In genomic region chr20:25346349-25346748, GRCh38 we compare ENCODE assay signal across 25 cellular contexts. TPM values are rescaled to one million over a fixed set of nuclear protein-coding genes. Genes with fewer than 3 reads are reported as not detected.
DNase-seq lines count a peak whose midpoint lies in the region; ATAC-seq lines count a peak whose summit lies in the region.
"Had no signal": no experiment of that assay in that cellular context is flagged by ENCODE, and none has a peak within 500 bp of the region (broad histone marks: within the 10 kb centered on the region; RNA-seq: fewer than 3 reads in every experiment).

No MANE protein-coding gene starts in this region.

- H3K36me3 Mint-ChIP-seq in activated CD8-positive, alpha-beta memory T cell treated with anti-CD3 and anti-CD28 coated beads, Interleukin-2, amount 10 ng/mL, durations not matched to agents 7 days and 5 days, result peaks cover 3% of the 10 kb centered on the region
- H3K36me3 Mint-ChIP-seq in activated CD4-positive, alpha-beta memory T cell treated with anti-CD3 and anti-CD28 coated beads, Interleukin-2, amount 10 ng/mL, durations not matched to agents 7 days and 5 days (ENCODE audit: low read depth), result no peaks in the 10 kb centered on the region
- no peaks in the 10 kb centered on the region for H3K36me3 Mint-ChIP-seq in effector memory CD8-positive, alpha-beta T cell (ENCODE audit: insufficient read depth)

- POLR2A ChIA-PET in activated CD4-positive, alpha-beta memory T cell treated with anti-CD3 and anti-CD28 coated beads, Interleukin-2, amount 10 ng/mL, durations not matched to agents 7 days and 5 days (lab: Charles Lee), result interaction anchor here (1.3 kb wide), 1 partner anchor 97 kb away, joined by 3 read pairs; no protein-coding TSS in a partner anchor

- H3K27me3 Mint-ChIP-seq in activated CD8-positive, alpha-beta memory T cell treated with anti-CD3 and anti-CD28 coated beads, Interleukin-2, amount 10 ng/mL, durations not matched to agents 7 days and 5 days, result no peaks in the 10 kb centered on the region
- H3K27me3 Mint-ChIP-seq in activated CD4-positive, alpha-beta memory T cell treated with anti-CD3 and anti-CD28 coated beads, Interleukin-2, amount 10 ng/mL, durations not matched to agents 7 days and 5 days, result no peaks in the 10 kb centered on the region
- H3K27me3 Mint-ChIP-seq in effector memory CD8-positive, alpha-beta T cell, result no peaks in the 10 kb centered on the region
- H3K27me3 Mint-ChIP-seq in stimulated activated naive CD8-positive, alpha-beta T cell treated with anti-CD3 and anti-CD28 coated beads, Interleukin-15, amount 100 ng/mL, for 72 hours, result no peaks in the 10 kb centered on the region
- H3K27me3 Mint-ChIP-seq: B cell; CD4-positive, CD25-positive, alpha-beta regulatory T cell had no signal

- H3K4me3 Mint-ChIP-seq in activated CD8-positive, alpha-beta memory T cell treated with anti-CD3 and anti-CD28 coated beads, Interleukin-2, amount 10 ng/mL, durations not matched to agents 7 days and 5 days, result no peak overlapping the region
- no peak overlapping the region for H3K4me3 Mint-ChIP-seq in activated CD4-positive, alpha-beta memory T cell treated with anti-CD3 and anti-CD28 coated beads, Interleukin-2, amount 10 ng/mL, durations not matched to agents 7 days and 5 days
- peak overlapping the region in 1 of 2 donors; percentile 31 for H3K4me3 Mint-ChIP-seq in effector memory CD8-positive, alpha-beta T cell
- no peak overlapping the region for H3K4me3 Mint-ChIP-seq in stimulated activated naive CD8-positive, alpha-beta T cell treated with anti-CD3 and anti-CD28 coated beads, Interleukin-15, amount 100 ng/mL, for 72 hours
- H3K4me3 Mint-ChIP-seq: B cell; CD4-positive, CD25-positive, alpha-beta regulatory T cell had no signal

- no peaks in the 10 kb centered on the region for H3K9me3 Mint-ChIP-seq in activated CD8-positive, alpha-beta memory T cell treated with anti-CD3 and anti-CD28 coated beads, Interleukin-2, amount 10 ng/mL, durations not matched to agents 7 days and 5 days (ENCODE audit: low read depth)
- H3K9me3 Mint-ChIP-seq in activated CD4-positive, alpha-beta memory T cell treated with anti-CD3 and anti-CD28 coated beads, Interleukin-2, amount 10 ng/mL, durations not matched to agents 7 days and 5 days, result no peaks in the 10 kb centered on the region
- H3K9me3 Mint-ChIP-seq in effector memory CD8-positive, alpha-beta T cell, result no peaks in the 10 kb centered on the region
- peaks cover 0 to 7% of the 10 kb centered on the region in 2 donors for H3K9me3 Mint-ChIP-seq in stimulated activated naive CD8-positive, alpha-beta T cell treated with anti-CD3 and anti-CD28 coated beads, Interleukin-15, amount 100 ng/mL, for 72 hours

- peak; percentile 79 for DNase-seq in activated CD8-positive, alpha-beta memory T cell treated with anti-CD3 and anti-CD28 coated beads, Interleukin-2, amount 10 ng/mL, durations not matched to agents 7 days and 5 days
- DNase-seq in activated CD8-positive, alpha-beta memory T cell treated with anti-CD3 and anti-CD28 coated beads for 24 hours, result no peak
- DNase-seq in activated CD4-positive, alpha-beta memory T cell treated with anti-CD3 and anti-CD28 coated beads, Interleukin-2, amount 10 ng/mL, durations not matched to agents 7 days and 5 days, result peak; percentile 62
- DNase-seq in effector memory CD8-positive, alpha-beta T cell, result peak in 2 of 3 experiments; percentile 5 to 21
- DNase-seq in stimulated activated naive CD8-positive, alpha-beta T cell treated with anti-CD3 and anti-CD28 coated beads, Interleukin-15, amount 100 ng/mL, for 72 hours, result peak in 1 of 2 donors; percentile 18
- no peak for DNase-seq in NCI-H446 treated with DMSO at 0.1 percent for 48 hours (lab: John Stamatoyannopoulos, UW)
- DNase-seq: COR-L47; DMS 273 treated with DMSO at 0.1 percent for 48 hours; DND-41; GOT3; Kasumi-1; MG63; NCI-H1048; NCI-H1436 treated with DMSO at 0.1 percent for 48 hours; NCI-H2081; NCI-H2171 treated with DMSO at 0.1 percent for 48 hours; NCI-H748 treated with DMSO at 0.1 percent for 48 hours; NK-92 treated with Interleukin-12 subunit alpha and Interleukin-12 subunit beta, amount 100 ng/mL, for 24 hours; Peyer's patch had no signal

- peaks cover 27% of the 10 kb centered on the region for H3K4me1 Mint-ChIP-seq in activated CD8-positive, alpha-beta memory T cell treated with anti-CD3 and anti-CD28 coated beads, Interleukin-2, amount 10 ng/mL, durations not matched to agents 7 days and 5 days
- H3K4me1 Mint-ChIP-seq in activated CD4-positive, alpha-beta memory T cell treated with anti-CD3 and anti-CD28 coated beads, Interleukin-2, amount 10 ng/mL, durations not matched to agents 7 days and 5 days, result peaks cover 21% of the 10 kb centered on the region
- H3K4me1 Mint-ChIP-seq in effector memory CD8-positive, alpha-beta T cell (ENCODE audit: low read depth in 2 of 2), result peaks cover 16 to 50% of the 10 kb centered on the region in 2 donors
- peaks cover 32% of the 10 kb centered on the region for H3K4me1 Mint-ChIP-seq in stimulated activated naive CD8-positive, alpha-beta T cell treated with anti-CD3 and anti-CD28 coated beads, Interleukin-15, amount 100 ng/mL, for 72 hours

- CTCF ChIA-PET in activated CD8-positive, alpha-beta memory T cell treated with anti-CD3 and anti-CD28 coated beads, Interleukin-2, amount 10 ng/mL, durations not matched to agents 7 days and 5 days (lab: Charles Lee), result interaction anchor here (1.2 kb wide), 1 partner anchor 53 kb away, joined by 5 read pairs; no protein-coding TSS in a partner anchor
- CTCF ChIA-PET in activated CD4-positive, alpha-beta memory T cell treated with anti-CD3 and anti-CD28 coated beads, Interleukin-2, amount 10 ng/mL, durations not matched to agents 7 days and 5 days (lab: Charles Lee), result no interaction called here

- peak; percentile 92 for ATAC-seq in activated CD8-positive, alpha-beta memory T cell treated with anti-CD3 and anti-CD28 coated beads, Interleukin-2, amount 10 ng/mL, durations not matched to agents 7 days and 5 days
- peak; percentile 89 for ATAC-seq in effector memory CD8-positive, alpha-beta T cell (replicated peaks)
- ATAC-seq in stimulated activated naive CD8-positive, alpha-beta T cell treated with anti-CD3 and anti-CD28 coated beads, Interleukin-15, amount 100 ng/mL, for 72 hours, result peak; percentile 75
- no peak for ATAC-seq in HG03439 (IDR thresholded peaks at IDR 0.05; ENCODE audit: unreplicated experiment)
- no peak for ATAC-seq in GM21529 (IDR thresholded peaks at IDR 0.05; ENCODE audit: unreplicated experiment)
- ATAC-seq: HCT116, Right ventricle myocardium inferior had no signal

- no peak overlapping the region for H3K27ac Mint-ChIP-seq in activated CD8-positive, alpha-beta memory T cell treated with anti-CD3 and anti-CD28 coated beads, Interleukin-2, amount 10 ng/mL, durations not matched to agents 7 days and 5 days
- no peak overlapping the region for H3K27ac Mint-ChIP-seq in activated CD4-positive, alpha-beta memory T cell treated with anti-CD3 and anti-CD28 coated beads, Interleukin-2, amount 10 ng/mL, durations not matched to agents 7 days and 5 days
- H3K27ac Mint-ChIP-seq in effector memory CD8-positive, alpha-beta T cell, result peak overlapping the region in 1 of 2 donors; percentile 64
- H3K27ac Mint-ChIP-seq in stimulated activated naive CD8-positive, alpha-beta T cell treated with anti-CD3 and anti-CD28 coated beads, Interleukin-15, amount 100 ng/mL, for 72 hours, result no peak overlapping the region
- H3K27ac Mint-ChIP-seq: B cell had no signal

RNA-seq across cellular contexts. Expression of gene ABHD12, which starts 44.3 kb away (rescaled TPM):
- total RNA-seq in activated CD8-positive, alpha-beta memory T cell treated with anti-CD3 and anti-CD28 coated beads, Interleukin-2, amount 10 ng/mL, durations not matched to agents 7 days and 5 days, result 10 to 100 TPM; 27.9 to 29.2 TPM
- total RNA-seq in activated CD4-positive, alpha-beta memory T cell treated with anti-CD3 and anti-CD28 coated beads, Interleukin-2, amount 10 ng/mL, durations not matched to agents 7 days and 5 days, result 10 to 100 TPM; 30.8 to 31.7 TPM

Comparison
In these comparisons a context has a peak if more than half of its experiments do, and no peak if none do; other contexts are left out.
1. DNase-seq: peak in activated CD8-positive, alpha-beta memory T cell treated with anti-CD3 and anti-CD28 coated beads, Interleukin-2, amount 10 ng/mL, durations not matched to agents 7 days and 5 days (single experiment), activated CD4-positive, alpha-beta memory T cell treated with anti-CD3 and anti-CD28 coated beads, Interleukin-2, amount 10 ng/mL, durations not matched to agents 7 days and 5 days (single experiment) and effector memory CD8-positive, alpha-beta T cell (2 of 3); none in activated CD8-positive, alpha-beta memory T cell treated with anti-CD3 and anti-CD28 coated beads for 24 hours (single experiment) and NCI-H446 treated with DMSO at 0.1 percent for 48 hours (single experiment).
2. ATAC-seq: peak in activated CD8-positive, alpha-beta memory T cell treated with anti-CD3 and anti-CD28 coated beads, Interleukin-2, amount 10 ng/mL, durations not matched to agents 7 days and 5 days (single experiment), effector memory CD8-positive, alpha-beta T cell (single experiment) and stimulated activated naive CD8-positive, alpha-beta T cell treated with anti-CD3 and anti-CD28 coated beads, Interleukin-15, amount 100 ng/mL, for 72 hours (single experiment); none in HG03439 (single experiment) and GM21529 (single experiment).